Comparison of ENCODE assay signal across 35 cellular contexts in the genomic region with DNA sequence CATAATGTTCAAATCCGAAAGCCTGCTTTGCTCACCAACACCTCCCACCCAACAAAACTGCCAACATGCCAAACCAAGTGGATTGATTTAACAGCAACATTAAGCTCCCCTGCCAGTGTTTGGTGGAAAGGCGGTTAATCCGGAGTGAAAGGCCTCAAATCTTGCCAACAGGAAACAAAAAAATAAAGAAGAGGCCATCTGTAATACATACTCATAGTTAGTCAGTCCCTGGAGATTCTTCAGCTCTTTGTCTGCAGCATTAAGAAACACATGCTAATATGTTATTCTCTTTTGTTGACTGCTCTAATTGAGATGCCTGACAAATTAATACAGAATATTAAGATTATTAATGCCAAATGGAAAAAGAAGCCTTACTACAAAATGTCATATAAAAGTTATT.
DNase-seq lines count a peak whose midpoint lies in the region; TF ChIP-seq lines count a peak whose summit lies in the region.
"Had no signal": no experiment of that assay in that cellular context is flagged by ENCODE, and none has a peak within 500 bp of the region (broad histone marks: within the 10 kb centered on the region; RNA-seq: fewer than 3 reads in every experiment).

No MANE protein-coding gene starts in this region.

- no peaks in the 10 kb centered on the region for H3F3A ChIP-seq in SK-N-SH (replicated peaks; ENCODE audit: insufficient read depth)

- no peak for TF ChIP-seq RAD21 in SK-N-SH (IDR thresholded peaks at IDR 0.05; ENCODE audit: low read length)

- H3K9me3 ChIP-seq in SK-N-SH (no peaks in the 10 kb centered on the region), mesenchymal stem cell (ENCODE audit: control insufficient read depth, low read length) (no peaks in the 10 kb centered on the region), hepatocyte (ENCODE audit: low read depth) (no peaks in the 10 kb centered on the region)
- H3K9me3 ChIP-seq: Caco-2, left ventricle myocardium inferior, right lobe of liver, SJCRH30, tibial artery, vagina had no signal

- H2BK120ac ChIP-seq in mesenchymal stem cell (ENCODE audit: low read depth, low read length), result no peak overlapping the region

- TF ChIP-seq CTCF in SK-N-SH (IDR thresholded peaks at IDR 0.05) (no peak), hepatocyte (IDR thresholded peaks at IDR 0.05; ENCODE audit: poor library complexity) (no peak)

- H2AFZ ChIP-seq in SK-N-SH (ENCODE audit: low read depth) (no peak overlapping the region; the same call in 1 of the 2 replicates), mesenchymal stem cell (ENCODE audit: low read depth, low read length) (no peak overlapping the region), hepatocyte (no peak overlapping the region)

- TF ChIP-seq EP300 in SK-N-SH (IDR thresholded peaks at IDR 0.05; ENCODE audit: borderline replicate concordance in 1 of 2, low read depth in 1 of 2, low read length in 1 of 2), result no peak

- H3K79me2 ChIP-seq in SK-N-SH (ENCODE audit: insufficient read depth) (no peaks in the 10 kb centered on the region), hepatocyte (no peaks in the 10 kb centered on the region)

- no peaks in the 10 kb centered on the region for H4K20me1 ChIP-seq in SK-N-SH (ENCODE audit: insufficient read depth)
- H4K20me1 ChIP-seq in hepatocyte (ENCODE audit: insufficient read depth, poor library complexity, severe bottlenecking), result no peaks in the 10 kb centered on the region

- H3K4me1 ChIP-seq in SK-N-SH (ENCODE audit: control insufficient read depth in 1 of 2, insufficient read depth in 2 of 2, low read depth in 1 of 2, low read length in 1 of 2) (peaks cover 2 to 32% of the 10 kb centered on the region in 2 experiments), mesenchymal stem cell (ENCODE audit: control insufficient read depth, insufficient read depth, low read depth, low read length) (no peaks in the 10 kb centered on the region), hepatocyte (ENCODE audit: insufficient read depth) (no peaks in the 10 kb centered on the region)
- H3K4me1 ChIP-seq: left ventricle myocardium inferior, right lobe of liver, SJCRH30, tibial artery, vagina had no signal

- no peak overlapping the region for H3K4me3 Mint-ChIP-seq in activated naive CD8-positive, alpha-beta T cell treated with anti-CD3 and anti-CD28 coated beads for 36 hours
- H3K4me3 Mint-ChIP-seq: activated B cell treated with CpG ODN at 0.5 μM for 24 hours; effector memory CD8-positive, alpha-beta T cell; neural crest cell; T-cell had no signal

- CTCF ChIA-PET in SK-N-SH (lab: Yijun Ruan, JAX), result interaction anchor here (1.0 kb wide), 1 partner anchor 12 kb away, joined by 4 read pairs; no protein-coding TSS in a partner anchor

- WGBS in SK-N-SH (ENCODE audit: low lambda C conversion rate), result 46% methylated on average over 3 of the region's 3 CpGs
- 100% methylated on average over 1 of the region's 3 CpGs for WGBS in mesenchymal stem cell
- WGBS in hepatocyte (ENCODE audit: low lambda C conversion rate, missing lambda C conversion rate), result 89% methylated on average over 3 of the region's 3 CpGs

- H3K27me3 Mint-ChIP-seq in activated naive CD8-positive, alpha-beta T cell treated with anti-CD3 and anti-CD28 coated beads for 36 hours, result no peaks in the 10 kb centered on the region
- H3K27me3 Mint-ChIP-seq: activated B cell treated with CpG ODN at 0.5 μM for 24 hours; effector memory CD8-positive, alpha-beta T cell; T-cell had no signal

- H2AK5ac ChIP-seq in mesenchymal stem cell (ENCODE audit: low read length, severe bottlenecking), result peak overlapping the region; percentile 75

- DNase-seq in Ammon's horn (ENCODE audit: low spot score) (peak; percentile 30), LHCN-M2 (ENCODE audit: low read depth) (peak; percentile 11), SK-N-SH (no peak), mesenchymal stem cell (no peak), hepatocyte (ENCODE audit: low spot score) (no peak), mucosa of gallbladder (ENCODE audit: low spot score) (no peak)
- no peak for DNase-seq in activated naive CD8-positive, alpha-beta T cell treated with anti-CD3 and anti-CD28 coated beads for 36 hours
- DNase-seq: activated B cell treated with CpG ODN at 0.5 μM for 24 hours; activated CD4-positive, alpha-beta T cell treated with anti-CD3 and anti-CD28 coated beads, Interleukin-2, amount 50 U/mL, for 1 hour; activated effector memory CD4-positive, alpha-beta T cell treated with Interleukin-2 at 50 U/mL for 16 hours; activated T-cell treated with anti-CD3 and anti-CD28 coated beads, Interleukin-2, amount 50 U/mL, for 1 hour; aorta; Caco-2; cortex of kidney; DMS79 treated with DMSO at 0.1 percent for 48 hours; effector memory CD8-positive, alpha-beta T cell; GF-D8; head of caudate nucleus; islet precursor cell; Kasumi-1; left ventricle myocardium inferior; mesendoderm; NCI-H187 treated with DMSO at 0.1 percent for 48 hours; posterior cingulate gyrus; right lobe of liver; RPMI8226; SJCRH30; stimulated activated CD4-positive, alpha-beta T cell treated with anti-CD3 and anti-CD28 coated beads, Interleukin-12 subunit alpha, Interleukin-12 subunit beta, amount 100 ng/mL, for 4 hours; stimulated activated CD4-positive, alpha-beta T cell treated with anti-CD3 and anti-CD28 coated beads, Interleukin-2, amount 100 ng/mL, for 48 hours; T-cell; tibial artery had no signal

- H3K36me3 Mint-ChIP-seq in activated naive CD8-positive, alpha-beta T cell treated with anti-CD3 and anti-CD28 coated beads for 36 hours, result no peaks in the 10 kb centered on the region
- H3K36me3 Mint-ChIP-seq: activated naive CD4-positive, alpha-beta T cell treated with anti-CD3 and anti-CD28 coated beads, Interleukin-2, amount 50 U/mL, for 72 hours; T-cell had no signal

- no peak overlapping the region for H2BK15ac ChIP-seq in mesenchymal stem cell (ENCODE audit: low read depth, poor library complexity, severe bottlenecking)

- H3K9ac ChIP-seq in SK-N-SH (no peak overlapping the region), mesenchymal stem cell (ENCODE audit: low read length) (peak overlapping the region; percentile 6)

- H3K27ac ChIP-seq in SK-N-SH (ENCODE audit: low read depth in 2 of 2, low read length in 1 of 2) (peak overlapping the region in 1 of 2 experiments; percentile 31; a peak in 2 of 4 replicates), mesenchymal stem cell (ENCODE audit: low read length, poor library complexity, severe bottlenecking) (no peak overlapping the region), hepatocyte (no peak overlapping the region)
- H3K27ac ChIP-seq: C4-2B, left ventricle myocardium inferior, right lobe of liver, SJCRH30, tibial artery, vagina had no signal

- no peaks in the 10 kb centered on the region for H3K27me3 ChIP-seq in SK-N-SH (ENCODE audit: insufficient read depth)
- no peaks in the 10 kb centered on the region for H3K27me3 ChIP-seq in mesenchymal stem cell (ENCODE audit: control insufficient read depth in 1 of 2, insufficient read depth in 1 of 2, low read length in 2 of 2)
- no peaks in the 10 kb centered on the region for H3K27me3 ChIP-seq in hepatocyte
- H3K27me3 ChIP-seq: right lobe of liver, SJCRH30, tibial artery, vagina had no signal

- no peak overlapping the region for H3K18ac ChIP-seq in mesenchymal stem cell (ENCODE audit: low read depth in 1 of 2, low read length in 2 of 2)

- no peaks in the 10 kb centered on the region for H3K9me3 Mint-ChIP-seq in activated naive CD8-positive, alpha-beta T cell treated with anti-CD3 and anti-CD28 coated beads for 36 hours
- H3K9me3 Mint-ChIP-seq: neural crest cell had no signal

- no peak overlapping the region for H2BK12ac ChIP-seq in mesenchymal stem cell (ENCODE audit: low read length in 2 of 2)

- no peak overlapping the region for H3K14ac ChIP-seq in mesenchymal stem cell (ENCODE audit: low read length in 2 of 2)

- no peaks in the 10 kb centered on the region for H3K4me1 Mint-ChIP-seq in activated naive CD8-positive, alpha-beta T cell treated with anti-CD3 and anti-CD28 coated beads for 36 hours
- H3K4me1 Mint-ChIP-seq: activated B cell treated with CpG ODN at 0.5 μM for 24 hours, neural crest cell, T-cell had no signal

- no peak overlapping the region for H3K27ac Mint-ChIP-seq in activated naive CD8-positive, alpha-beta T cell treated with anti-CD3 and anti-CD28 coated beads for 36 hours
- H3K27ac Mint-ChIP-seq: activated B cell treated with CpG ODN at 0.5 μM for 24 hours; activated naive CD4-positive, alpha-beta T cell treated with anti-CD3 and anti-CD28 coated beads, Interleukin-2, amount 50 U/mL, for 72 hours; effector memory CD8-positive, alpha-beta T cell; T-cell had no signal

- no peak overlapping the region for H3K4ac ChIP-seq in mesenchymal stem cell (ENCODE audit: low read depth in 1 of 2, low read length in 2 of 2)

- H3K36me3 ChIP-seq in SK-N-SH (replicated peaks in 1 of 2; ENCODE audit: control insufficient read depth in 1 of 2, insufficient read depth in 2 of 2, low read length in 1 of 2) (no peaks in the 10 kb centered on the region), mesenchymal stem cell (ENCODE audit: control insufficient read depth in 1 of 2, insufficient read depth in 2 of 2, low read depth in 1 of 2, low read length in 2 of 2) (no peaks in the 10 kb centered on the region), hepatocyte (replicated peaks; ENCODE audit: insufficient read depth, low read depth) (no peaks in the 10 kb centered on the region)
- H3K36me3 ChIP-seq: left ventricle myocardium inferior, right lobe of liver, SJCRH30, tibial artery, vagina had no signal

- POLR2A ChIA-PET in SK-N-SH (lab: Yijun Ruan, JAX), result no interaction called here

- no peak overlapping the region for H4K8ac ChIP-seq in mesenchymal stem cell (ENCODE audit: low read length)

- H3K23ac ChIP-seq in mesenchymal stem cell (ENCODE audit: low read length in 2 of 2), result no peak overlapping the region

- H2BK5ac ChIP-seq in mesenchymal stem cell (ENCODE audit: low read depth, low read length, poor library complexity, severe bottlenecking), result no peak overlapping the region

- H3K9me2 ChIP-seq in SK-N-SH (no peaks in the 10 kb centered on the region), hepatocyte (replicated peaks; ENCODE audit: insufficient read depth) (no peaks in the 10 kb centered on the region)

- 0 out of 2 replicates have a peak overlapping the region, but pooled peaks have one; percentile 15 for H3K4me2 ChIP-seq in SK-N-SH
- H3K4me2 ChIP-seq in mesenchymal stem cell (ENCODE audit: low read length, poor library complexity, severe bottlenecking), result no peak overlapping the region
- H3K4me2 ChIP-seq in hepatocyte, result no peak overlapping the region

- no peak overlapping the region for H4K91ac ChIP-seq in mesenchymal stem cell (ENCODE audit: low read length)

- H3K4me3 ChIP-seq in SK-N-SH (ENCODE audit: low read depth in 2 of 2, low read length in 1 of 2) (no peak overlapping the region), mesenchymal stem cell (ENCODE audit: insufficient read depth in 1 of 2, low read depth in 1 of 2, low read length in 2 of 2) (peak overlapping the region in 1 of 2 experiments; percentile 20), hepatocyte (no peak overlapping the region)
- H3K4me3 ChIP-seq: left ventricle myocardium inferior, right lobe of liver, SJCRH30, tibial artery, vagina had no signal

- no peaks in the 10 kb centered on the region for H3K79me1 ChIP-seq in mesenchymal stem cell (replicated peaks; ENCODE audit: low read length, poor library complexity, severe bottlenecking)

TF ChIP-seq in SK-N-SH, 30 proteins besides CTCF, POLR2A, EP300 and RAD21 (continues in another document):
- TF ChIP-seq TCF12 (IDR thresholded peaks at IDR 0.05), result peak; percentile 11; the same call in 1 of the 2 replicates

Comparison
In these comparisons a context has a peak if more than half of its experiments do, and no peak if none do; other contexts are left out.
1. DNase-seq: peak in Ammon's horn (single experiment) and LHCN-M2 (single experiment); none in SK-N-SH (single experiment), mesenchymal stem cell (single experiment), hepatocyte (single experiment), activated naive CD8-positive, alpha-beta T cell treated with anti-CD3 and anti-CD28 coated beads for 36 hours (single experiment) and mucosa of gallbladder (single experiment).